ENCODE assay signal across 1 cellular context in genomic region chr18:9108911-9109310, GRCh38.
TF ChIP-seq lines count a peak whose summit lies in the region.

No MANE protein-coding gene starts in this region.

TF ChIP-seq in IMR-90, 13 proteins besides CTCF, POLR2A, EP300 and RAD21:
- no peak for TF ChIP-seq USF2 (IDR thresholded peaks at IDR 0.05; ENCODE audit: low read depth, low read length)
- TF ChIP-seq, protein P1, sequence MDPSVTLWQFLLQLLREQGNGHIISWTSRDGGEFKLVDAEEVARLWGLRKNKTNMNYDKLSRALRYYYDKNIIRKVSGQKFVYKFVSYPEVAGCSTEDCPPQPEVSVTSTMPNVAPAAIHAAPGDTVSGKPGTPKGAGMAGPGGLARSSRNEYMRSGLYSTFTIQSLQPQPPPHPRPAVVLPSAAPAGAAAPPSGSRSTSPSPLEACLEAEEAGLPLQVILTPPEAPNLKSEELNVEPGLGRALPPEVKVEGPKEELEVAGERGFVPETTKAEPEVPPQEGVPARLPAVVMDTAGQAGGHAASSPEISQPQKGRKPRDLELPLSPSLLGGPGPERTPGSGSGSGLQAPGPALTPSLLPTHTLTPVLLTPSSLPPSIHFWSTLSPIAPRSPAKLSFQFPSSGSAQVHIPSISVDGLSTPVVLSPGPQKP (IDR thresholded peaks at IDR 0.05; ENCODE audit: borderline replicate concordance, low read depth, low read length), result no peak
- TF ChIP-seq CEBPB (IDR thresholded peaks at IDR 0.05; ENCODE audit: low read depth, low read length), result no peak
- no peak for TF ChIP-seq SMC3 (IDR thresholded peaks at IDR 0.05; ENCODE audit: low read depth, low read length)
- no peak for TF ChIP-seq CHD1 (IDR thresholded peaks at IDR 0.05; ENCODE audit: low read depth, low read length)
- TF ChIP-seq RCOR1 (IDR thresholded peaks at IDR 0.05; ENCODE audit: insufficient replicate concordance, low read length), result no peak
- TF ChIP-seq MXI1 (IDR thresholded peaks at IDR 0.05; ENCODE audit: borderline replicate concordance, low read depth, low read length), result no peak
- no peak for TF ChIP-seq BHLHE40 (IDR thresholded peaks at IDR 0.05; ENCODE audit: low read depth, low read length)
